In the genomic region with DNA sequence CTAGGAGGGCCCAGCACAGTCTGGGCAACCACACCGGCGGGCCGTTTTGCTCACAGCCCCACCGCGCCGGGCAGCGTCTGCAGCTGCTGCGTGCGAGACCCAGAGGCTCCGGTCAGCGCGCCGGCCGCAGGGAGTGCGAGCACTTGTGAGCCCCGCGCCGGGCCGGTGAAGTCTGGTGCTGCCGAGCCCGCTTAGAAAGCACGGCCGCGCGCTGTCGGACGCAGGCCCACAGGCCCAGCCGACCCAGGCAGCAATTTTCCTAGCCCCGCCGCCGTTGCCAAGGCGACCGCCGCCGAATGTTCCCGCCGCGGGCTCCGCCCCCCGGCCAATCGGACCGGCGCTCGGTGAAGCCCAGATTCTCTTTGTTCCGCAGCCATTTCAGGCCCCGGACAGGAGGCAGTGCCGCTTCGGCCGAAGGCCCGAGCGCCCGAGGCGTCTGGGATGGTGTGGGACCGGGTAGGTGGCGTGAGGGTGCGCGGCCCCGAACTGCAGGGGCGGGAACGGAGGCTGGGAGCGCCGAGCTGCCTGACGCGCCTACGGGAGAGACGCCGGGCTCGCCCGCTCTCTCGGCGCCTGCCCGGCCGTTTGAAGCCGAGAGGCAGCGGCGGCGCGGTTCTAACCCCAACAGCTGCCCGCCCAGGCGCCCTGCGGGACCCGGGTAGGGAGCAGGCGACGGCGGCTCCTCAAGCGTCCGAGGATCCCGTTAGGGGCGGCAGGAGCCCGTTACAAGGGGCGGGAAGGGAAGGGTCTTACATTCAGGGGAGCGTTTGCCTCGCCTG, we compare ENCODE assay signal across 1 cellular context.
TF ChIP-seq lines count a peak whose summit lies in the region.

A gene (plus strand): TSS at position 365 of the 779 bp plus-strand sequence. CDS start 77 bp downstream, at position 442.

TF ChIP-seq in Ishikawa, 13 proteins besides CTCF, POLR2A, EP300 and RAD21 (continued from another document):
- no peak for TF ChIP-seq FOXM1 (IDR thresholded peaks at IDR 0.05; ENCODE audit: borderline replicate concordance, low read depth)
- TF ChIP-seq, protein P1, sequence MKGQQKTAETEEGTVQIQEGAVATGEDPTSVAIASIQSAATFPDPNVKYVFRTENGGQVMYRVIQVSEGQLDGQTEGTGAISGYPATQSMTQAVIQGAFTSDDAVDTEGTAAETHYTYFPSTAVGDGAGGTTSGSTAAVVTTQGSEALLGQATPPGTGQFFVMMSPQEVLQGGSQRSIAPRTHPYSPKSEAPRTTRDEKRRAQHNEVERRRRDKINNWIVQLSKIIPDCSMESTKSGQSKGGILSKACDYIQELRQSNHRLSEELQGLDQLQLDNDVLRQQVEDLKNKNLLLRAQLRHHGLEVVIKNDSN (IDR thresholded peaks at IDR 0.05) = no peak
- TF ChIP-seq, protein P2, sequence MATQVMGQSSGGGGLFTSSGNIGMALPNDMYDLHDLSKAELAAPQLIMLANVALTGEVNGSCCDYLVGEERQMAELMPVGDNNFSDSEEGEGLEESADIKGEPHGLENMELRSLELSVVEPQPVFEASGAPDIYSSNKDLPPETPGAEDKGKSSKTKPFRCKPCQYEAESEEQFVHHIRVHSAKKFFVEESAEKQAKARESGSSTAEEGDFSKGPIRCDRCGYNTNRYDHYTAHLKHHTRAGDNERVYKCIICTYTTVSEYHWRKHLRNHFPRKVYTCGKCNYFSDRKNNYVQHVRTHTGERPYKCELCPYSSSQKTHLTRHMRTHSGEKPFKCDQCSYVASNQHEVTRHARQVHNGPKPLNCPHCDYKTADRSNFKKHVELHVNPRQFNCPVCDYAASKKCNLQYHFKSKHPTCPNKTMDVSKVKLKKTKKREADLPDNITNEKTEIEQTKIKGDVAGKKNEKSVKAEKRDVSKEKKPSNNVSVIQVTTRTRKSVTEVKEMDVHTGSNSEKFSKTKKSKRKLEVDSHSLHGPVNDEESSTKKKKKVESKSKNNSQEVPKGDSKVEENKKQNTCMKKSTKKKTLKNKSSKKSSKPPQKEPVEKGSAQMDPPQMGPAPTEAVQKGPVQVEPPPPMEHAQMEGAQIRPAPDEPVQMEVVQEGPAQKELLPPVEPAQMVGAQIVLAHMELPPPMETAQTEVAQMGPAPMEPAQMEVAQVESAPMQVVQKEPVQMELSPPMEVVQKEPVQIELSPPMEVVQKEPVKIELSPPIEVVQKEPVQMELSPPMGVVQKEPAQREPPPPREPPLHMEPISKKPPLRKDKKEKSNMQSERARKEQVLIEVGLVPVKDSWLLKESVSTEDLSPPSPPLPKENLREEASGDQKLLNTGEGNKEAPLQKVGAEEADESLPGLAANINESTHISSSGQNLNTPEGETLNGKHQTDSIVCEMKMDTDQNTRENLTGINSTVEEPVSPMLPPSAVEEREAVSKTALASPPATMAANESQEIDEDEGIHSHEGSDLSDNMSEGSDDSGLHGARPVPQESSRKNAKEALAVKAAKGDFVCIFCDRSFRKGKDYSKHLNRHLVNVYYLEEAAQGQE (IDR thresholded peaks at IDR 0.05; ENCODE audit: low read depth) = 0 out of 2 replicates have a peak, but pooled peaks have one; percentile 22
